22 cellular contexts compared by ENCODE assay signal in the genomic region with DNA sequence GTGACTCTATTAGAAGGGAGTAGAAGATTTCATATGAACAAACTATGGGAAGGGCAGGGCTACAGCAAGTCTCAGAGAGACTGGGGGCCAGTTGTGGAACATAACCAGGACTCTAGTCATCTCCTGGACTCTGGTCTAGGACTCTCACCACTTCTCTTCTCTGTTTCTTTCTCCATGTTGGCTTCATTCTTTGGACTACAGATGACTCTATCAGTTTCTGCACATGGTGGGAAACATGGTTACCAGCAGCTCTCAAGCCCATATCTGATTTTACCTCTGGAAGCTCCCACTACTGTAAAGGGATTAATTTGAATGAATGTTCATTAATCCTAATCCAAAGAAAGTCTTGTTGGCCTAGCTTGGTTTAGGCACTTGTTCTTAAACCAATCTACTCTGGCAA.
"Had no signal": no experiment of that assay in that cellular context is flagged by ENCODE, and none has a peak within 500 bp of the region (broad histone marks: within the 10 kb centered on the region; RNA-seq: fewer than 3 reads in every experiment).

No MANE protein-coding gene starts in this region.

- H3K27ac ChIP-seq: HL-60, RWPE1 had no signal

- H3K9me3 ChIP-seq: MG63, SK-N-SH had no signal

- H3K4me3 ChIP-seq: MG63 had no signal

- H3K36me3 ChIP-seq: MG63 had no signal

- H3K27me3 ChIP-seq: MG63 had no signal

- H3K9ac ChIP-seq: SK-N-SH had no signal

- DNase-seq: Karpas-422, KG1, MG63, NCI-H1092 treated with DMSO at 0.1 percent for 48 hours, NCI-H1436, NCI-H187, NCI-H2029, NCI-H2081 treated with DMSO at 0.1 percent for 48 hours, NCI-H2171, NCI-H226, NCI-H446, NCI-H510A, NCI-H524 treated with DMSO at 0.1 percent for 48 hours, NCI-H69, PC-3, SHP77, SK-N-SH, SW 1271, T-cell had no signal

- H3K4me2 ChIP-seq: SK-N-SH had no signal

- ATAC-seq: Panc1, PC-3, T-cell had no signal
